1 cellular context compared by ENCODE assay signal in the genomic region with DNA sequence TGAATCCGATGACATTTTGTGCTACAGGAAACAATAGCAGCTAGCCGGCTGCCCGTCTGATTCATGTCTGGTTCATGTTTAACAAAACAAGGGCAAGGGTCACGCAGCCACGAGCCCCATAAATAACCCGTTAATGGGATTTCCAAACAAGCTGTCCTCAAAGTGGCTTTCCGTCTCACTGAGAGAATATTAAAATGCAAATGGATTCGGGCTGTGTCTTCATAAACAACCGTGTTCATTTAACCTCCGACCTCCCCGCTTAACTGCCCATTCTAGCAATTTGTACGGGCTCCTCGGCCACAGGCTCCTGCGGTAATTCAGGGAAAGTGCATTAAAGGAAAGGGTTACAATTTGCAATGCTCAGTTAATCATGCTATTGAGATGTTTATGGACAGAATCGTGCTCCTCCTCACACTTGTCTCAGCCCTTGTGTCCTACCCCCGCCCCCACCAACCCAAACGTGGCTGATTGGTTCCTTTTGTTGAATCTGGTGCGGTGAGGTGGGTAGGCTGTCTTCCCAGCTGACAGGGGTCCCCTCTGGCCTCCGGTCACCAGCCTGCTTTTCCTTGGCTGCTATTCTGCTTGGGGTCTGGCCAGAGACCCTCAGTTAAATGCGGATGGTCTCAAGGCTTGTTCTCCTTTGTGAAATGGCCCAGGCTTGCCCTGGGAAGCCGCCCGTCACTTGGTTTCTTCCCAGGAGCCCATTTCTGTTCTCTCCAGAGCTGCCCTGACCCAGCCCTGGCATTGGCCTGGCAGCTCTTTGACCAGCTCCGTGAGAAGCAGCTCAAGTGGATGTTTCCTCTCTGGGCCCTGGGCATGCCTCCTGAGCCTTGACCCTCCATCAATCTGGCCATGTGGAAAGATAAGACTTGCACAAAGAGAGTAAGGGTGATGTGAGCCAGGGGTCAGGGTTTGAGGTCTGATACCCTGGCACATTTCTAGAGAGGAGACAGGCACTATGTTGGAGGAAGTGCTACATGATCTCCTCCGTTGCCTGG.
TF ChIP-seq lines count a peak whose summit lies in the region.

No MANE protein-coding gene starts in this region.

TF ChIP-seq in HepG2, 621 proteins besides CTCF, POLR2A, EP300 and RAD21 (continued from another document and continues in another):
- TF ChIP-seq, protein P1, sequence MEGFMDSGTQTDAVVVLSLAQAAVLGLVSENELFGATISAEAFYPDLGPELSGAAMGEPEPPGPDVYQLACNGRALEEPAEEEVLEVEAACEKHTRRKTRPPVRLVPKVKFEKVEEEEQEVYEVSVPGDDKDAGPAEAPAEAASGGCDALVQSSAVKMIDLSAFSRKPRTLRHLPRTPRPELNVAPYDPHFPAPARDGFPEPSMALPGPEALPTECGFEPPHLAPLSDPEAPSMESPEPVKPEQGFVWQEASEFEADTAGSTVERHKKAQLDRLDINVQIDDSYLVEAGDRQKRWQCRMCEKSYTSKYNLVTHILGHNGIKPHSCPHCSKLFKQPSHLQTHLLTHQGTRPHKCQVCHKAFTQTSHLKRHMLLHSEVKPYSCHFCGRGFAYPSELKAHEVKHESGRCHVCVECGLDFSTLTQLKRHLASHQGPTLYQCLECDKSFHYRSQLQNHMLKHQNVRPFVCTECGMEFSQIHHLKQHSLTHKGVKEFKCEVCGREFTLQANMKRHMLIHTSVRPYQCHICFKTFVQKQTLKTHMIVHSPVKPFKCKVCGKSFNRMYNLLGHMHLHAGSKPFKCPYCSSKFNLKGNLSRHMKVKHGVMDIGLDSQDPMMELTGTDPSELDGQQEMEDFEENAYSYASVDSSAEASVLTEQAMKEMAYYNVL (CRISPR knock-in tag; IDR thresholded peaks at IDR 0.05; ENCODE audit: borderline replicate concordance), result no peak
- TF ChIP-seq NR2F6 (IDR thresholded peaks at IDR 0.05) (peak; percentile 87), NR2F6 (CRISPR knock-in tag; IDR thresholded peaks at IDR 0.05) (peak; percentile 84), TBX3 (IDR thresholded peaks at IDR 0.05; ENCODE audit: borderline replicate concordance) (no peak), FOSL2 (CRISPR knock-in tag; IDR thresholded peaks at IDR 0.05) (peak; percentile 71), ZNF737 (CRISPR knock-in tag; IDR thresholded peaks at IDR 0.05; ENCODE audit: borderline replicate concordance) (no peak), SIN3A (IDR thresholded peaks at IDR 0.05; ENCODE audit: borderline replicate concordance, low read depth, low read length) (no peak), ZNF891 (CRISPR knock-in tag; IDR thresholded peaks at IDR 0.05) (no peak), REL (CRISPR knock-in tag; conservative IDR thresholded peaks at IDR 0.05) (no peak), ZNF546 (CRISPR knock-in tag; conservative IDR thresholded peaks at IDR 0.05) (no peak), NFRKB (IDR thresholded peaks at IDR 0.05) (no peak), ZFP36 (IDR thresholded peaks at IDR 0.05; ENCODE audit: borderline replicate concordance, low read depth, low read length, partially characterized antibody) (no peak), PAX8 (CRISPR knock-in tag; IDR thresholded peaks at IDR 0.05; ENCODE audit: borderline replicate concordance) (no peak), SAP130 (CRISPR knock-in tag; IDR thresholded peaks at IDR 0.05; ENCODE audit: low read depth) (0 out of 2 replicates have a peak, but pooled peaks have one; percentile 21), HNRNPH1 (optimal IDR thresholded peaks at IDR 0.05; ENCODE audit: low read depth, low read length) (no peak), TP53 (CRISPR knock-in tag; conservative IDR thresholded peaks at IDR 0.05) (no peak), ZNF274 (CRISPR knock-in tag; IDR thresholded peaks at IDR 0.05) (no peak), JUN (CRISPR knock-in tag; IDR thresholded peaks at IDR 0.05) (no peak), ZNF790 (CRISPR knock-in tag; IDR thresholded peaks at IDR 0.05; ENCODE audit: borderline replicate concordance) (no peak), KDM3A (CRISPR knock-in tag; IDR thresholded peaks at IDR 0.05; ENCODE audit: low read depth) (no peak), MAFG (CRISPR knock-in tag; IDR thresholded peaks at IDR 0.05) (no peak), MATR3 (CRISPR knock-in tag; IDR thresholded peaks at IDR 0.05) (no peak), ZNF160 (CRISPR knock-in tag; IDR thresholded peaks at IDR 0.05) (no peak), TCF7L2 (IDR thresholded peaks at IDR 0.05; ENCODE audit: low read depth, low read length) (no peak), ZNF883 (CRISPR knock-in tag; IDR thresholded peaks at IDR 0.05; ENCODE audit: not compliant biosample characterization) (no peak), ZBTB42 (CRISPR knock-in tag; IDR thresholded peaks at IDR 0.05) (no peak), ZNF720 (CRISPR knock-in tag; IDR thresholded peaks at IDR 0.05) (no peak), ZMYM2 (CRISPR knock-in tag; IDR thresholded peaks at IDR 0.05) (no peak), KLF15 (CRISPR knock-in tag; IDR thresholded peaks at IDR 0.05; ENCODE audit: borderline replicate concordance) (no peak), ZSCAN20 (CRISPR knock-in tag; IDR thresholded peaks at IDR 0.05; ENCODE audit: borderline replicate concordance) (no peak), RORA (CRISPR knock-in tag; IDR thresholded peaks at IDR 0.05) (no peak), RNF2 (conservative IDR thresholded peaks at IDR 0.05; ENCODE audit: low read depth) (no peak), ZBTB1 (CRISPR knock-in tag; IDR thresholded peaks at IDR 0.05; ENCODE audit: borderline replicate concordance) (no peak), ZNF382 (CRISPR knock-in tag; IDR thresholded peaks at IDR 0.05; ENCODE audit: borderline replicate concordance) (no peak), ZSCAN12 (CRISPR knock-in tag; IDR thresholded peaks at IDR 0.05) (no peak), SYNCRIP (IDR thresholded peaks at IDR 0.05; ENCODE audit: insufficient read depth, low read depth, low read length) (no peak), HOXA7 (CRISPR knock-in tag; IDR thresholded peaks at IDR 0.05) (no peak)
- TF ChIP-seq, protein P2, sequence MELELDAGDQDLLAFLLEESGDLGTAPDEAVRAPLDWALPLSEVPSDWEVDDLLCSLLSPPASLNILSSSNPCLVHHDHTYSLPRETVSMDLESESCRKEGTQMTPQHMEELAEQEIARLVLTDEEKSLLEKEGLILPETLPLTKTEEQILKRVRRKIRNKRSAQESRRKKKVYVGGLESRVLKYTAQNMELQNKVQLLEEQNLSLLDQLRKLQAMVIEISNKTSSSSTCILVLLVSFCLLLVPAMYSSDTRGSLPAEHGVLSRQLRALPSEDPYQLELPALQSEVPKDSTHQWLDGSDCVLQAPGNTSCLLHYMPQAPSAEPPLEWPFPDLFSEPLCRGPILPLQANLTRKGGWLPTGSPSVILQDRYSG (CRISPR knock-in tag; IDR thresholded peaks at IDR 0.05), result no peak
- TF ChIP-seq, protein P3, sequence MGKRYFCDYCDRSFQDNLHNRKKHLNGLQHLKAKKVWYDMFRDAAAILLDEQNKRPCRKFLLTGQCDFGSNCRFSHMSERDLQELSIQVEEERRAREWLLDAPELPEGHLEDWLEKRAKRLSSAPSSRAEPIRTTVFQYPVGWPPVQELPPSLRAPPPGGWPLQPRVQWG (CRISPR knock-in tag; IDR thresholded peaks at IDR 0.05; ENCODE audit: borderline replicate concordance, low read depth), result no peak
- TF ChIP-seq, protein P4, sequence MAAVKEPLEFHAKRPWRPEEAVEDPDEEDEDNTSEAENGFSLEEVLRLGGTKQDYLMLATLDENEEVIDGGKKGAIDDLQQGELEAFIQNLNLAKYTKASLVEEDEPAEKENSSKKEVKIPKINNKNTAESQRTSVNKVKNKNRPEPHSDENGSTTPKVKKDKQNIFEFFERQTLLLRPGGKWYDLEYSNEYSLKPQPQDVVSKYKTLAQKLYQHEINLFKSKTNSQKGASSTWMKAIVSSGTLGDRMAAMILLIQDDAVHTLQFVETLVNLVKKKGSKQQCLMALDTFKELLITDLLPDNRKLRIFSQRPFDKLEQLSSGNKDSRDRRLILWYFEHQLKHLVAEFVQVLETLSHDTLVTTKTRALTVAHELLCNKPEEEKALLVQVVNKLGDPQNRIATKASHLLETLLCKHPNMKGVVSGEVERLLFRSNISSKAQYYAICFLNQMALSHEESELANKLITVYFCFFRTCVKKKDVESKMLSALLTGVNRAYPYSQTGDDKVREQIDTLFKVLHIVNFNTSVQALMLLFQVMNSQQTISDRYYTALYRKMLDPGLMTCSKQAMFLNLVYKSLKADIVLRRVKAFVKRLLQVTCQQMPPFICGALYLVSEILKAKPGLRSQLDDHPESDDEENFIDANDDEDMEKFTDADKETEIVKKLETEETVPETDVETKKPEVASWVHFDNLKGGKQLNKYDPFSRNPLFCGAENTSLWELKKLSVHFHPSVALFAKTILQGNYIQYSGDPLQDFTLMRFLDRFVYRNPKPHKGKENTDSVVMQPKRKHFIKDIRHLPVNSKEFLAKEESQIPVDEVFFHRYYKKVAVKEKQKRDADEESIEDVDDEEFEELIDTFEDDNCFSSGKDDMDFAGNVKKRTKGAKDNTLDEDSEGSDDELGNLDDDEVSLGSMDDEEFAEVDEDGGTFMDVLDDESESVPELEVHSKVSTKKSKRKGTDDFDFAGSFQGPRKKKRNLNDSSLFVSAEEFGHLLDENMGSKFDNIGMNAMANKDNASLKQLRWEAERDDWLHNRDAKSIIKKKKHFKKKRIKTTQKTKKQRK (IDR thresholded peaks at IDR 0.05; ENCODE audit: low read length), result no peak
- TF ChIP-seq, protein P5, sequence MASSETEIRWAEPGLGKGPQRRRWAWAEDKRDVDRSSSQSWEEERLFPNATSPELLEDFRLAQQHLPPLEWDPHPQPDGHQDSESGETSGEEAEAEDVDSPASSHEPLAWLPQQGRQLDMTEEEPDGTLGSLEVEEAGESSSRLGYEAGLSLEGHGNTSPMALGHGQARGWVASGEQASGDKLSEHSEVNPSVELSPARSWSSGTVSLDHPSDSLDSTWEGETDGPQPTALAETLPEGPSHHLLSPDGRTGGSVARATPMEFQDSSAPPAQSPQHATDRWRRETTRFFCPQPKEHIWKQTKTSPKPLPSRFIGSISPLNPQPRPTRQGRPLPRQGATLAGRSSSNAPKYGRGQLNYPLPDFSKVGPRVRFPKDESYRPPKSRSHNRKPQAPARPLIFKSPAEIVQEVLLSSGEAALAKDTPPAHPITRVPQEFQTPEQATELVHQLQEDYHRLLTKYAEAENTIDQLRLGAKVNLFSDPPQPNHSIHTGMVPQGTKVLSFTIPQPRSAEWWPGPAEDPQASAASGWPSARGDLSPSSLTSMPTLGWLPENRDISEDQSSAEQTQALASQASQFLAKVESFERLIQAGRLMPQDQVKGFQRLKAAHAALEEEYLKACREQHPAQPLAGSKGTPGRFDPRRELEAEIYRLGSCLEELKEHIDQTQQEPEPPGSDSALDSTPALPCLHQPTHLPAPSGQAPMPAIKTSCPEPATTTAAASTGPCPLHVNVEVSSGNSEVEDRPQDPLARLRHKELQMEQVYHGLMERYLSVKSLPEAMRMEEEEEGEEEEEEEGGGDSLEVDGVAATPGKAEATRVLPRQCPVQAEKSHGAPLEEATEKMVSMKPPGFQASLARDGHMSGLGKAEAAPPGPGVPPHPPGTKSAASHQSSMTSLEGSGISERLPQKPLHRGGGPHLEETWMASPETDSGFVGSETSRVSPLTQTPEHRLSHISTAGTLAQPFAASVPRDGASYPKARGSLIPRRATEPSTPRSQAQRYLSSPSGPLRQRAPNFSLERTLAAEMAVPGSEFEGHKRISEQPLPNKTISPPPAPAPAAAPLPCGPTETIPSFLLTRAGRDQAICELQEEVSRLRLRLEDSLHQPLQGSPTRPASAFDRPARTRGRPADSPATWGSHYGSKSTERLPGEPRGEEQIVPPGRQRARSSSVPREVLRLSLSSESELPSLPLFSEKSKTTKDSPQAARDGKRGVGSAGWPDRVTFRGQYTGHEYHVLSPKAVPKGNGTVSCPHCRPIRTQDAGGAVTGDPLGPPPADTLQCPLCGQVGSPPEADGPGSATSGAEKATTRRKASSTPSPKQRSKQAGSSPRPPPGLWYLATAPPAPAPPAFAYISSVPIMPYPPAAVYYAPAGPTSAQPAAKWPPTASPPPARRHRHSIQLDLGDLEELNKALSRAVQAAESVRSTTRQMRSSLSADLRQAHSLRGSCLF (CRISPR knock-in tag; IDR thresholded peaks at IDR 0.05; ENCODE audit: borderline replicate concordance), result no peak
- TF ChIP-seq, protein P6, sequence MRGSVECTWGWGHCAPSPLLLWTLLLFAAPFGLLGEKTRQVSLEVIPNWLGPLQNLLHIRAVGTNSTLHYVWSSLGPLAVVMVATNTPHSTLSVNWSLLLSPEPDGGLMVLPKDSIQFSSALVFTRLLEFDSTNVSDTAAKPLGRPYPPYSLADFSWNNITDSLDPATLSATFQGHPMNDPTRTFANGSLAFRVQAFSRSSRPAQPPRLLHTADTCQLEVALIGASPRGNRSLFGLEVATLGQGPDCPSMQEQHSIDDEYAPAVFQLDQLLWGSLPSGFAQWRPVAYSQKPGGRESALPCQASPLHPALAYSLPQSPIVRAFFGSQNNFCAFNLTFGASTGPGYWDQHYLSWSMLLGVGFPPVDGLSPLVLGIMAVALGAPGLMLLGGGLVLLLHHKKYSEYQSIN (CRISPR knock-in tag; IDR thresholded peaks at IDR 0.05; ENCODE audit: borderline replicate concordance), result no peak
- TF ChIP-seq, protein P7, sequence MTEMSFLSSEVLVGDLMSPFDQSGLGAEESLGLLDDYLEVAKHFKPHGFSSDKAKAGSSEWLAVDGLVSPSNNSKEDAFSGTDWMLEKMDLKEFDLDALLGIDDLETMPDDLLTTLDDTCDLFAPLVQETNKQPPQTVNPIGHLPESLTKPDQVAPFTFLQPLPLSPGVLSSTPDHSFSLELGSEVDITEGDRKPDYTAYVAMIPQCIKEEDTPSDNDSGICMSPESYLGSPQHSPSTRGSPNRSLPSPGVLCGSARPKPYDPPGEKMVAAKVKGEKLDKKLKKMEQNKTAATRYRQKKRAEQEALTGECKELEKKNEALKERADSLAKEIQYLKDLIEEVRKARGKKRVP (CRISPR knock-in tag; IDR thresholded peaks at IDR 0.05), result no peak
- TF ChIP-seq, protein P8, sequence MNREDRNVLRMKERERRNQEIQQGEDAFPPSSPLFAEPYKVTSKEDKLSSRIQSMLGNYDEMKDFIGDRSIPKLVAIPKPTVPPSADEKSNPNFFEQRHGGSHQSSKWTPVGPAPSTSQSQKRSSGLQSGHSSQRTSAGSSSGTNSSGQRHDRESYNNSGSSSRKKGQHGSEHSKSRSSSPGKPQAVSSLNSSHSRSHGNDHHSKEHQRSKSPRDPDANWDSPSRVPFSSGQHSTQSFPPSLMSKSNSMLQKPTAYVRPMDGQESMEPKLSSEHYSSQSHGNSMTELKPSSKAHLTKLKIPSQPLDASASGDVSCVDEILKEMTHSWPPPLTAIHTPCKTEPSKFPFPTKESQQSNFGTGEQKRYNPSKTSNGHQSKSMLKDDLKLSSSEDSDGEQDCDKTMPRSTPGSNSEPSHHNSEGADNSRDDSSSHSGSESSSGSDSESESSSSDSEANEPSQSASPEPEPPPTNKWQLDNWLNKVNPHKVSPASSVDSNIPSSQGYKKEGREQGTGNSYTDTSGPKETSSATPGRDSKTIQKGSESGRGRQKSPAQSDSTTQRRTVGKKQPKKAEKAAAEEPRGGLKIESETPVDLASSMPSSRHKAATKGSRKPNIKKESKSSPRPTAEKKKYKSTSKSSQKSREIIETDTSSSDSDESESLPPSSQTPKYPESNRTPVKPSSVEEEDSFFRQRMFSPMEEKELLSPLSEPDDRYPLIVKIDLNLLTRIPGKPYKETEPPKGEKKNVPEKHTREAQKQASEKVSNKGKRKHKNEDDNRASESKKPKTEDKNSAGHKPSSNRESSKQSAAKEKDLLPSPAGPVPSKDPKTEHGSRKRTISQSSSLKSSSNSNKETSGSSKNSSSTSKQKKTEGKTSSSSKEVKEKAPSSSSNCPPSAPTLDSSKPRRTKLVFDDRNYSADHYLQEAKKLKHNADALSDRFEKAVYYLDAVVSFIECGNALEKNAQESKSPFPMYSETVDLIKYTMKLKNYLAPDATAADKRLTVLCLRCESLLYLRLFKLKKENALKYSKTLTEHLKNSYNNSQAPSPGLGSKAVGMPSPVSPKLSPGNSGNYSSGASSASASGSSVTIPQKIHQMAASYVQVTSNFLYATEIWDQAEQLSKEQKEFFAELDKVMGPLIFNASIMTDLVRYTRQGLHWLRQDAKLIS (CRISPR knock-in tag; IDR thresholded peaks at IDR 0.05), result no peak
